16 cellular contexts compared by ENCODE assay signal in genomic region chr12:6223545-6223944, GRCh38. TPM values are rescaled to one million over a fixed set of nuclear protein-coding genes. Genes with fewer than 3 reads are reported as not detected.
DNase-seq lines count a peak whose midpoint lies in the region; ATAC-seq and TF ChIP-seq lines count a peak whose summit lies in the region.
"Had no signal": no experiment of that assay in that cellular context is flagged by ENCODE, and none has a peak within 500 bp of the region (broad histone marks: within the 10 kb centered on the region; RNA-seq: fewer than 3 reads in every experiment).

No MANE protein-coding gene starts in this region.

- no peak overlapping the region for H2BK12ac ChIP-seq in H9 (ENCODE audit: insufficient read length, low read depth, low read length)

- H3T11ph ChIP-seq in H9 (ENCODE audit: low read length), result no peak overlapping the region

- H3K36me3 Mint-ChIP-seq in H9 (ENCODE audit: insufficient read depth in 1 of 3, low read depth in 3 of 3), result peaks cover 22 to 66% (median 32%) of the 10 kb centered on the region in 3 experiments
- H3K36me3 Mint-ChIP-seq in progenitor cell of endocrine pancreas (ENCODE audit: insufficient read depth), result no peaks in the 10 kb centered on the region
- H3K36me3 Mint-ChIP-seq: T-cell had no signal

- H3K9me3 Mint-ChIP-seq in H9 (no peaks in the 10 kb centered on the region), progenitor cell of endocrine pancreas (ENCODE audit: low read depth) (no peaks in the 10 kb centered on the region)
- H3K9me3 Mint-ChIP-seq: activated T-helper 17 cell treated with anti-CD3 and anti-CD28 coated beads, Interleukin-2, amount 50 U/mL, for 72 hours; T-cell had no signal

- H3K23me2 ChIP-seq in H9 (ENCODE audit: insufficient read length, low read depth, low read length, poor library complexity, severe bottlenecking), result no peaks in the 10 kb centered on the region

- no peak overlapping the region for H2BK15ac ChIP-seq in H9 (ENCODE audit: low read depth, low read length)

- no peak overlapping the region for H3K23ac ChIP-seq in H9 (ENCODE audit: insufficient read length, low read depth, low read length)

- no peak overlapping the region for H2AFZ ChIP-seq in H9 (ENCODE audit: low read length)

- no peak overlapping the region for H4K5ac ChIP-seq in H9 (ENCODE audit: insufficient read length, low read depth, low read length)

- H3K36me3 ChIP-seq in mucosa of rectum (ENCODE audit: control insufficient read depth in 2 of 2, insufficient read depth in 2 of 2, low read length in 2 of 2), result peaks cover 30 to 35% of the 10 kb centered on the region in 2 donors
- no peaks in the 10 kb centered on the region for H3K36me3 ChIP-seq in suprapubic skin
- H3K36me3 ChIP-seq: WERI-Rb-1 had no signal

- H2BK120ac ChIP-seq in H9 (ENCODE audit: low read depth, low read length, poor library complexity, severe bottlenecking), result no peak overlapping the region

- no CpG with 5 or more reads among the region's 10 CpGs for WGBS in H9 (ENCODE audit: extremely low coverage, insufficient read length, low lambda C conversion rate)
- WGBS in suprapubic skin, result 73% methylated on average over 8 of the region's 10 CpGs

- H3K79me2 ChIP-seq in H9 (ENCODE audit: insufficient read depth, low read length), result peaks cover 13% of the 10 kb centered on the region; the same call in 1 of the 2 replicates

- H3K14ac ChIP-seq in H9 (ENCODE audit: insufficient read depth, low read length), result peak overlapping the region; percentile 11; the same call in 1 of the 2 replicates

- H3K27me3 ChIP-seq in H9 (ENCODE audit: insufficient read depth, low read length), result no peaks in the 10 kb centered on the region
- H3K27me3 ChIP-seq in mucosa of rectum (ENCODE audit: control insufficient read depth in 2 of 2, insufficient read depth in 2 of 2, low read length in 2 of 2), result no peaks in the 10 kb centered on the region
- no peaks in the 10 kb centered on the region for H3K27me3 ChIP-seq in suprapubic skin
- H3K27me3 ChIP-seq: adrenal gland had no signal

- no peak for DNase-seq in H9
- no peak for DNase-seq in suprapubic skin (ENCODE audit: low spot score in 2 of 2)
- DNase-seq in MV-4-11 (lab: John Stamatoyannopoulos, UW), result no peak
- no peak for DNase-seq in progenitor cell of endocrine pancreas (ENCODE audit: low spot score, unreplicated experiment)
- DNase-seq: activated CD8-positive, alpha-beta T cell treated with anti-CD3 and anti-CD28 coated beads, Interleukin-2, amount 10 ng/mL, durations not matched to agents 7 days and 5 days; adrenal gland; cerebellar nuclear complex; NCI-H1105 treated with DMSO at 0.1 percent for 48 hours; NCI-H748 treated with DMSO at 0.1 percent for 48 hours; T-cell; WERI-Rb-1 had no signal

- TF ChIP-seq CTCF in H9 (conservative IDR thresholded peaks at IDR 0.05) (no peak), suprapubic skin (IDR thresholded peaks at IDR 0.05) (no peak), progenitor cell of endocrine pancreas (IDR thresholded peaks at IDR 0.05; ENCODE audit: unreplicated experiment) (no peak)

- H3K9ac ChIP-seq in H9 (ENCODE audit: extremely low read depth, insufficient read length, low read length) (no peak overlapping the region), mucosa of rectum (ENCODE audit: low read depth in 1 of 2, low read length in 2 of 2) (peak overlapping the region in 1 of 2 donors; percentile 68)

- ATAC-seq in HG03108 (IDR thresholded peaks at IDR 0.05; ENCODE audit: unreplicated experiment) (no peak), HG03196 (IDR thresholded peaks at IDR 0.05; ENCODE audit: unreplicated experiment) (no peak)
- ATAC-seq: activated CD8-positive, alpha-beta T cell treated with anti-CD3 and anti-CD28 coated beads, Interleukin-2, amount 10 ng/mL, durations not matched to agents 7 days and 5 days; activated T-helper 17 cell treated with anti-CD3 and anti-CD28 coated beads, Interleukin-2, amount 50 U/mL, for 72 hours; T-cell had no signal

- H4K8ac ChIP-seq in H9 (replicated peaks; ENCODE audit: insufficient read length, low read depth, low read length), result no peak overlapping the region

- TF ChIP-seq POLR2A in suprapubic skin (IDR thresholded peaks at IDR 0.05), result no peak

- H3K27ac ChIP-seq in H9 (ENCODE audit: insufficient read length, low read depth, low read length) (no peak overlapping the region), cingulate gyrus (ENCODE audit: low read depth, low read length) (peak overlapping the region; percentile 95), mucosa of rectum (ENCODE audit: low read depth in 2 of 2, low read length in 2 of 2) (peak overlapping the region; percentile 96 to 98), suprapubic skin (peak overlapping the region; percentile 96)
- H3K27ac ChIP-seq: WERI-Rb-1 had no signal

- H3K9me3 ChIP-seq in H9 (ENCODE audit: control insufficient read depth, low read depth, low read length), result no peaks in the 10 kb centered on the region
- H3K9me3 ChIP-seq in mucosa of rectum (ENCODE audit: control insufficient read depth in 2 of 2, low read length in 2 of 2), result no peaks in the 10 kb centered on the region
- no peaks in the 10 kb centered on the region for H3K9me3 ChIP-seq in suprapubic skin
- H3K9me3 ChIP-seq: adrenal gland had no signal

- H3K27ac Mint-ChIP-seq in H9 (peak overlapping the region in 2 of 3 experiments; percentile 53 to 69; a peak in 2 of 7 replicates), progenitor cell of endocrine pancreas (no peak overlapping the region)
- H3K27ac Mint-ChIP-seq: activated CD8-positive, alpha-beta T cell treated with anti-CD3 and anti-CD28 coated beads, Interleukin-2, amount 10 ng/mL, durations not matched to agents 7 days and 5 days; activated T-helper 17 cell treated with anti-CD3 and anti-CD28 coated beads, Interleukin-2, amount 50 U/mL, for 72 hours; T-cell had no signal

- H4K20me1 ChIP-seq in H9 (ENCODE audit: control insufficient read depth, insufficient read depth, insufficient read length), result no peaks in the 10 kb centered on the region

- H2BK5ac ChIP-seq in H9 (ENCODE audit: insufficient read length, low read length), result no peak overlapping the region

- H3K4me1 Mint-ChIP-seq in H9, result peaks cover 27 to 28% of the 10 kb centered on the region in 2 experiments
- peaks cover 11% of the 10 kb centered on the region for H3K4me1 Mint-ChIP-seq in progenitor cell of endocrine pancreas (ENCODE audit: low read depth)

- no peak overlapping the region for H2BK20ac ChIP-seq in H9 (ENCODE audit: low read depth, low read length, poor library complexity, severe bottlenecking)

- H3K4ac ChIP-seq in H9 (ENCODE audit: low read depth, low read length), result no peak overlapping the region

- no peak overlapping the region for H4K91ac ChIP-seq in H9 (ENCODE audit: insufficient read length, low read depth, low read length)

- H3K79me1 ChIP-seq in H9 (ENCODE audit: insufficient read depth, low read depth, low read length, poor library complexity, severe bottlenecking), result no peaks in the 10 kb centered on the region

- H2AK5ac ChIP-seq in H9 (ENCODE audit: insufficient read length, low read length), result no peak overlapping the region

- H3K27me3 Mint-ChIP-seq in H9 (ENCODE audit: low read depth) (no peaks in the 10 kb centered on the region), progenitor cell of endocrine pancreas (peaks cover 16% of the 10 kb centered on the region)
- H3K27me3 Mint-ChIP-seq: T-cell had no signal

- H3K4me1 ChIP-seq in H9 (ENCODE audit: insufficient read depth, low read length) (peaks cover 12% of the 10 kb centered on the region), mucosa of rectum (ENCODE audit: control insufficient read depth in 2 of 2, insufficient read depth in 2 of 2, low read length in 2 of 2) (peaks cover 64 to 82% of the 10 kb centered on the region in 2 donors), suprapubic skin (peaks cover 99% of the 10 kb centered on the region)

- H3K4me3 ChIP-seq in mucosa of rectum (ENCODE audit: low read length in 2 of 2), result no peak overlapping the region
- no peak overlapping the region for H3K4me3 ChIP-seq in suprapubic skin
- H3K4me3 ChIP-seq: adrenal gland had no signal

- no peak for TF ChIP-seq EP300 in suprapubic skin (IDR thresholded peaks at IDR 0.05)

- no peak overlapping the region for H3K4me3 Mint-ChIP-seq in H9
- no peak overlapping the region for H3K4me3 Mint-ChIP-seq in progenitor cell of endocrine pancreas (ENCODE audit: low read depth)
- H3K4me3 Mint-ChIP-seq: activated CD8-positive, alpha-beta T cell treated with anti-CD3 and anti-CD28 coated beads, Interleukin-2, amount 10 ng/mL, durations not matched to agents 7 days and 5 days; activated T-helper 17 cell treated with anti-CD3 and anti-CD28 coated beads, Interleukin-2, amount 50 U/mL, for 72 hours; T-cell had no signal

- no peak overlapping the region for H3K18ac ChIP-seq in H9 (ENCODE audit: insufficient read length, low read depth, low read length)

- H3K56ac ChIP-seq in H9 (ENCODE audit: insufficient read length, low read depth, low read length), result no peak overlapping the region

- H3K4me2 ChIP-seq in H9 (ENCODE audit: insufficient read depth, insufficient read length, low read length), result no peak overlapping the region

RNA-seq across cellular contexts. Expression of gene CD9, which starts 23.3 kb away (rescaled TPM):
- total RNA-seq in H9 (2021), result 131 and 132 TPM in 2 replicates
- 100 to 1,000 TPM; 420 to 548 (median 475) TPM for total RNA-seq in suprapubic skin
- 6.0 and 10.8 TPM in 2 replicates for total RNA-seq in progenitor cell of endocrine pancreas

Comparison
In these comparisons a context has a peak if more than half of its experiments do, and no peak if none do; other contexts are left out.
1. RNA of gene CD9, which starts 23.3 kb away (total RNA-seq): 420 to 548 TPM in suprapubic skin and 131 to 132 TPM in H9; 6.0 to 10.8 TPM in progenitor cell of endocrine pancreas; every median in the first group is over 10 times any median in the second.